9 cellular contexts compared by ENCODE assay signal in genomic region chr11:83521647-83522596, GRCh38.
DNase-seq lines count a peak whose midpoint lies in the region; ATAC-seq and TF ChIP-seq lines count a peak whose summit lies in the region.
"Had no signal": no experiment of that assay in that cellular context is flagged by ENCODE, and none has a peak within 500 bp of the region (broad histone marks: within the 10 kb centered on the region; RNA-seq: fewer than 3 reads in every experiment).

No MANE protein-coding gene starts in this region.

- no peak overlapping the region for H3K4me3 Mint-ChIP-seq in nephron progenitor cell
- H3K4me3 Mint-ChIP-seq: activated naive CD4-positive, alpha-beta T cell treated with anti-CD3 and anti-CD28 coated beads for 36 hours had no signal

- peaks cover 17% of the 10 kb centered on the region for H3K9me3 Mint-ChIP-seq in nephron progenitor cell

- H3K9me3 ChIP-seq in WERI-Rb-1 (ENCODE audit: severe bottlenecking) (peaks cover 13% of the 10 kb centered on the region), MG63 (no peaks in the 10 kb centered on the region)
- H3K9me3 ChIP-seq: Peyer's patch had no signal

- no peak overlapping the region for H3K27ac ChIP-seq in WERI-Rb-1
- H3K27ac ChIP-seq: Peyer's patch had no signal

- TF ChIP-seq CTCF in GM10248 (IDR thresholded peaks at IDR 0.05; ENCODE audit: control extremely low read depth, extremely low read depth, low read depth, missing control alignments) (peak; percentile 20), WERI-Rb-1 (IDR thresholded peaks at IDR 0.05; ENCODE audit: low read depth, low read length) (peak; percentile 52), nephron progenitor cell (IDR thresholded peaks at IDR 0.05) (peak; percentile 4)

- CTCF ChIA-PET in GM10248 (lab: Yijun Ruan, JAX) = interaction anchor here (1.3 to 2.3 kb wide), 3 partner anchors 11 to 24 kb away, joined by 3 to 9 read pairs (median 4); no protein-coding TSS in a partner anchor

- POLR2A ChIA-PET in GM10248 (lab: Yijun Ruan, JAX) = no interaction called here

- H3K36me3 ChIP-seq in WERI-Rb-1 = no peaks in the 10 kb centered on the region
- H3K36me3 ChIP-seq in MG63 = no peaks in the 10 kb centered on the region
- H3K36me3 ChIP-seq: Peyer's patch had no signal

- no peaks in the 10 kb centered on the region for H3K36me3 Mint-ChIP-seq in nephron progenitor cell (ENCODE audit: low read depth)

- H3K27me3 Mint-ChIP-seq in nephron progenitor cell (ENCODE audit: low read depth, poor library complexity) = peaks cover 4% of the 10 kb centered on the region

- H3K4me1 Mint-ChIP-seq in nephron progenitor cell = no peaks in the 10 kb centered on the region

- peak overlapping the region; percentile 47 for H3K27ac Mint-ChIP-seq in nephron progenitor cell
- H3K27ac Mint-ChIP-seq: activated naive CD4-positive, alpha-beta T cell treated with anti-CD3 and anti-CD28 coated beads for 36 hours had no signal

- no peak for ATAC-seq in HG03135 (IDR thresholded peaks at IDR 0.05; ENCODE audit: unreplicated experiment)
- no peak for ATAC-seq in HG02981 (IDR thresholded peaks at IDR 0.05; ENCODE audit: unreplicated experiment)

- no peak for DNase-seq in GM10248 (ENCODE audit: extremely low spot score)
- peak; percentile 47 for DNase-seq in NAMALWA (ENCODE audit: low spot score)
- peak; percentile 51 for DNase-seq in WERI-Rb-1
- DNase-seq in nephron progenitor cell = no peak
- DNase-seq in MG63 = no peak
- DNase-seq: activated naive CD4-positive, alpha-beta T cell treated with anti-CD3 and anti-CD28 coated beads for 36 hours had no signal

- H3K27me3 ChIP-seq in WERI-Rb-1 (ENCODE audit: insufficient read depth, low read depth, severe bottlenecking) (no peaks in the 10 kb centered on the region), MG63 (no peaks in the 10 kb centered on the region)
- H3K27me3 ChIP-seq: Peyer's patch had no signal

- H3K4me3 ChIP-seq in WERI-Rb-1 (ENCODE audit: low read depth, low read length) (no peak overlapping the region), MG63 (no peak overlapping the region)
- H3K4me3 ChIP-seq: Peyer's patch had no signal

Comparison
In these comparisons a context has a peak if more than half of its experiments do, and no peak if none do; other contexts are left out.
1. DNase-seq: peak in NAMALWA (single experiment) and WERI-Rb-1 (single experiment); none in GM10248 (single experiment), nephron progenitor cell (single experiment) and MG63 (single experiment).
2. Peak in every context shown above with its lines, with median percentiles within 50 percentile points of each other: CTCF ChIP-seq.